Comparison of ENCODE assay signal across 11 cellular contexts in genomic region chr5:168931638-168932345, GRCh38.
A peak's percentile ranks its signal among the peaks of the same experiment; 100 is the strongest.
DNase-seq lines count a peak whose midpoint lies in the region; ATAC-seq and TF ChIP-seq lines count a peak whose summit lies in the region.
"Had no signal": no experiment of that assay in that cellular context is flagged by ENCODE, and none has a peak within 500 bp of the region (broad histone marks: within the 10 kb centered on the region; RNA-seq: fewer than 3 reads in every experiment).

No MANE protein-coding gene starts in this region.

- peaks cover under 1% of the 10 kb centered on the region for H3K9me3 Mint-ChIP-seq in stimulated activated memory B cell treated with anti-CD40 and anti-IgM and Interleukin-4, amounts not matched to agents 10 μg/mL and 1 μg/mL and 100 μg/mL, for 72 hours

- no peak overlapping the region for H3K4me3 ChIP-seq in epithelial cell of proximal tubule (ENCODE audit: low read depth, low read length)

- no peaks in the 10 kb centered on the region for H3K36me3 Mint-ChIP-seq in stimulated activated memory B cell treated with anti-CD40 and anti-IgM and Interleukin-4, amounts not matched to agents 10 μg/mL and 1 μg/mL and 100 μg/mL, for 72 hours
- H3K36me3 Mint-ChIP-seq: memory B cell had no signal

- DNase-seq in HS-5 (ENCODE audit: low read depth) (peak; percentile 73), epithelial cell of proximal tubule (ENCODE audit: low read depth) (peak; percentile 96), NCI-H2196 (lab: John Stamatoyannopoulos, UW; ENCODE audit: unreplicated experiment) (no peak)
- DNase-seq: erythroblast, IMR-90, NCI-H510A treated with DMSO at 0.1 percent for 48 hours had no signal

- H3K4me1 Mint-ChIP-seq in stimulated activated memory B cell treated with anti-CD40 and anti-IgM and Interleukin-4, amounts not matched to agents 10 μg/mL and 1 μg/mL and 100 μg/mL, for 72 hours = no peaks in the 10 kb centered on the region
- H3K4me1 Mint-ChIP-seq: memory B cell had no signal

- H3K27ac Mint-ChIP-seq in stimulated activated memory B cell treated with anti-CD40 and anti-IgM and Interleukin-4, amounts not matched to agents 10 μg/mL and 1 μg/mL and 100 μg/mL, for 72 hours = no peak overlapping the region
- H3K27ac Mint-ChIP-seq: memory B cell had no signal

- TF ChIP-seq CTCF in epithelial cell of proximal tubule (conservative IDR thresholded peaks at IDR 0.05; ENCODE audit: low read depth, low read length) = no peak

- H3K4me3 Mint-ChIP-seq in stimulated activated memory B cell treated with anti-CD40 and anti-IgM and Interleukin-4, amounts not matched to agents 10 μg/mL and 1 μg/mL and 100 μg/mL, for 72 hours = no peak overlapping the region
- H3K4me3 Mint-ChIP-seq: memory B cell had no signal

- H3K27me3 Mint-ChIP-seq in stimulated activated memory B cell treated with anti-CD40 and anti-IgM and Interleukin-4, amounts not matched to agents 10 μg/mL and 1 μg/mL and 100 μg/mL, for 72 hours = no peaks in the 10 kb centered on the region

- ATAC-seq in GM18861 (IDR thresholded peaks at IDR 0.05; ENCODE audit: unreplicated experiment) = peak; percentile 57
- ATAC-seq in stimulated activated memory B cell treated with anti-CD40 and anti-IgM and Interleukin-4, amounts not matched to agents 10 μg/mL and 1 μg/mL and 100 μg/mL, for 72 hours = peak; percentile 82
- ATAC-seq in HG02642 (IDR thresholded peaks at IDR 0.05; ENCODE audit: poor library complexity, unreplicated experiment) = no peak
- ATAC-seq in HG03025 (IDR thresholded peaks at IDR 0.05; ENCODE audit: low FRiP score, unreplicated experiment) = no peak

Comparison
In these comparisons a context has a peak if more than half of its experiments do, and no peak if none do; other contexts are left out.
1. ATAC-seq: peak in GM18861 (single experiment) and stimulated activated memory B cell treated with anti-CD40 and anti-IgM and Interleukin-4, amounts not matched to agents 10 μg/mL and 1 μg/mL and 100 μg/mL, for 72 hours (single experiment); none in HG02642 (single experiment) and HG03025 (single experiment).